In genomic region chr11:83195176-83195531, GRCh38 we compare ENCODE assay signal across 8 cellular contexts. TPM values are rescaled to one million over a fixed set of nuclear protein-coding genes. Genes with fewer than 3 reads are reported as not detected.
A peak's percentile ranks its signal among the peaks of the same experiment; 100 is the strongest.
DNase-seq lines count a peak whose midpoint lies in the region; ATAC-seq lines count a peak whose summit lies in the region.

No MANE protein-coding gene starts in this region.

- H3K36me3 ChIP-seq in iPS-15b (ENCODE audit: control insufficient read depth, insufficient read depth, low read length) (peaks cover 3% of the 10 kb centered on the region), thymus (ENCODE audit: control insufficient read depth, insufficient read depth) (no peaks in the 10 kb centered on the region)

- H3K4me1 Mint-ChIP-seq in activated CD4-positive, alpha-beta T cell treated with anti-CD3 and anti-CD28 coated beads, Interleukin-2, amount 10 ng/mL, durations not matched to agents 7 days and 5 days, result peaks cover 35% of the 10 kb centered on the region
- peaks cover 39% of the 10 kb centered on the region for H3K4me1 Mint-ChIP-seq in activated CD4-positive, alpha-beta memory T cell treated with anti-CD3 and anti-CD28 coated beads for 36 hours (ENCODE audit: low read depth)

- H3K4me1 ChIP-seq in iPS-15b (ENCODE audit: control insufficient read depth, insufficient read depth, low read length) (peaks cover 11% of the 10 kb centered on the region), thymus (ENCODE audit: control insufficient read depth, insufficient read depth, low read length) (peaks cover 11% of the 10 kb centered on the region)

- intact Hi-C loops in activated CD4-positive, alpha-beta memory T cell treated with anti-CD3 and anti-CD28 coated beads for 36 hours (cut with micrococcal nuclease), result loop anchor here (2.0 kb wide), 1 partner anchor 56 kb away; no protein-coding TSS in a partner anchor

- 78% methylated on average over 6 of the region's 6 CpGs for WGBS in thymus

- ATAC-seq in HG03442 (IDR thresholded peaks at IDR 0.05; ENCODE audit: unreplicated experiment), result no peak

- DNase-seq in activated CD4-positive, alpha-beta T cell treated with anti-CD3 and anti-CD28 coated beads, Interleukin-2, amount 10 ng/mL, durations not matched to agents 7 days and 5 days, result no peak
- no peak for DNase-seq in activated CD4-positive, alpha-beta T cell treated with anti-CD3 and anti-CD28 coated beads for 1 hour
- no peak for DNase-seq in activated CD4-positive, alpha-beta memory T cell treated with anti-CD3 and anti-CD28 coated beads for 36 hours
- DNase-seq in mucosa of gallbladder (ENCODE audit: low spot score), result no peak
- no peak for DNase-seq in stimulated activated naive CD4-positive, alpha-beta T cell treated with Interleukin-2 at 50 U/mL for 16 hours (lab: John Stamatoyannopoulos, UW)

- H3K9me3 ChIP-seq in iPS-15b (ENCODE audit: control insufficient read depth, insufficient read depth, low read length) (no peaks in the 10 kb centered on the region), thymus (ENCODE audit: control insufficient read depth) (no peaks in the 10 kb centered on the region)

- no peaks in the 10 kb centered on the region for H3K27me3 Mint-ChIP-seq in activated CD4-positive, alpha-beta T cell treated with anti-CD3 and anti-CD28 coated beads, Interleukin-2, amount 10 ng/mL, durations not matched to agents 7 days and 5 days
- H3K27me3 Mint-ChIP-seq in activated CD4-positive, alpha-beta memory T cell treated with anti-CD3 and anti-CD28 coated beads for 36 hours, result no peaks in the 10 kb centered on the region

- peaks cover 9% of the 10 kb centered on the region for H3K36me3 Mint-ChIP-seq in activated CD4-positive, alpha-beta T cell treated with anti-CD3 and anti-CD28 coated beads, Interleukin-2, amount 10 ng/mL, durations not matched to agents 7 days and 5 days (ENCODE audit: low read depth)
- H3K36me3 Mint-ChIP-seq in activated CD4-positive, alpha-beta memory T cell treated with anti-CD3 and anti-CD28 coated beads for 36 hours, result peaks cover 24% of the 10 kb centered on the region

- H3K27me3 ChIP-seq in iPS-15b (ENCODE audit: control insufficient read depth, insufficient read depth, low read length) (peaks cover 7% of the 10 kb centered on the region), thymus (ENCODE audit: control insufficient read depth, insufficient read depth) (no peaks in the 10 kb centered on the region)

- H3K27ac ChIP-seq in thymus (ENCODE audit: low read depth), result no peak overlapping the region

- CTCF ChIA-PET in activated CD4-positive, alpha-beta T cell treated with anti-CD3 and anti-CD28 coated beads, Interleukin-2, amount 10 ng/mL, durations not matched to agents 7 days and 5 days (lab: Charles Lee), result interaction anchor here (1.2 kb wide), 1 partner anchor 8 kb away, joined by 3 read pairs; no protein-coding TSS in a partner anchor
- CTCF ChIA-PET in activated CD4-positive, alpha-beta memory T cell treated with anti-CD3 and anti-CD28 coated beads for 36 hours (lab: Charles Lee), result interaction anchor here (0.6 to 1.3 kb wide), 3 partner anchors 199 to 328 kb away, joined by 3 to 4 read pairs (median 3); no protein-coding TSS in a partner anchor

- H3K4me3 ChIP-seq in iPS-15b (ENCODE audit: low read depth, low read length), result peak overlapping the region; percentile 98
- peak overlapping the region; percentile 66 for H3K4me3 ChIP-seq in thymus (ENCODE audit: low read length)

- no peak overlapping the region for H3K9ac ChIP-seq in iPS-15b (ENCODE audit: low read depth, low read length)

- POLR2A ChIA-PET in activated CD4-positive, alpha-beta T cell treated with anti-CD3 and anti-CD28 coated beads, Interleukin-2, amount 10 ng/mL, durations not matched to agents 7 days and 5 days (lab: Charles Lee), result no interaction called here
- POLR2A ChIA-PET in activated CD4-positive, alpha-beta memory T cell treated with anti-CD3 and anti-CD28 coated beads for 36 hours (lab: Charles Lee), result interaction anchor here (1.4 to 2.5 kb wide), 3 partner anchors 15 to 294 kb away, joined by 3 to 30 read pairs (median 12); partner anchors contain the start of genes DDIAS and PCF11

- peak overlapping the region; percentile 94 for H3K27ac Mint-ChIP-seq in activated CD4-positive, alpha-beta T cell treated with anti-CD3 and anti-CD28 coated beads, Interleukin-2, amount 10 ng/mL, durations not matched to agents 7 days and 5 days
- peak overlapping the region; percentile 98 for H3K27ac Mint-ChIP-seq in activated CD4-positive, alpha-beta memory T cell treated with anti-CD3 and anti-CD28 coated beads for 36 hours

- H3K9me3 Mint-ChIP-seq in activated CD4-positive, alpha-beta T cell treated with anti-CD3 and anti-CD28 coated beads, Interleukin-2, amount 10 ng/mL, durations not matched to agents 7 days and 5 days, result no peaks in the 10 kb centered on the region
- no peaks in the 10 kb centered on the region for H3K9me3 Mint-ChIP-seq in activated CD4-positive, alpha-beta memory T cell treated with anti-CD3 and anti-CD28 coated beads for 36 hours

- H3K4me3 Mint-ChIP-seq in activated CD4-positive, alpha-beta T cell treated with anti-CD3 and anti-CD28 coated beads, Interleukin-2, amount 10 ng/mL, durations not matched to agents 7 days and 5 days, result peak overlapping the region; percentile 96
- peak overlapping the region; percentile 99 for H3K4me3 Mint-ChIP-seq in activated CD4-positive, alpha-beta memory T cell treated with anti-CD3 and anti-CD28 coated beads for 36 hours

RNA-seq across cellular contexts. Expression of gene ANKRD42, which starts 1.6 kb away (rescaled TPM):
- total RNA-seq in activated CD4-positive, alpha-beta T cell treated with anti-CD3 and anti-CD28 coated beads, Interleukin-2, amount 10 ng/mL, durations not matched to agents 7 days and 5 days, result 1 to 10 TPM; 1.8 to 2.2 TPM
- total RNA-seq in activated CD4-positive, alpha-beta memory T cell treated with anti-CD3 and anti-CD28 coated beads for 36 hours, result 1 to 10 TPM; 3.8 to 5.4 TPM
- 5.7 TPM for polyA plus RNA-seq in thymus
- total RNA-seq in mucosa of gallbladder, result 24.5 TPM

RNA-seq across cellular contexts. Expression of gene PCF11, which starts 38.2 kb away (rescaled TPM):
- 10 to 100 TPM; 76.7 to 89.3 TPM for total RNA-seq in activated CD4-positive, alpha-beta T cell treated with anti-CD3 and anti-CD28 coated beads, Interleukin-2, amount 10 ng/mL, durations not matched to agents 7 days and 5 days
- total RNA-seq in activated CD4-positive, alpha-beta memory T cell treated with anti-CD3 and anti-CD28 coated beads for 36 hours, result 10 to 100 TPM; 46.8 to 47.9 TPM
- polyA plus RNA-seq in thymus, result 62.8 TPM
- 46.7 TPM for total RNA-seq in mucosa of gallbladder
